14 cellular contexts compared by ENCODE assay signal in the genomic region with DNA sequence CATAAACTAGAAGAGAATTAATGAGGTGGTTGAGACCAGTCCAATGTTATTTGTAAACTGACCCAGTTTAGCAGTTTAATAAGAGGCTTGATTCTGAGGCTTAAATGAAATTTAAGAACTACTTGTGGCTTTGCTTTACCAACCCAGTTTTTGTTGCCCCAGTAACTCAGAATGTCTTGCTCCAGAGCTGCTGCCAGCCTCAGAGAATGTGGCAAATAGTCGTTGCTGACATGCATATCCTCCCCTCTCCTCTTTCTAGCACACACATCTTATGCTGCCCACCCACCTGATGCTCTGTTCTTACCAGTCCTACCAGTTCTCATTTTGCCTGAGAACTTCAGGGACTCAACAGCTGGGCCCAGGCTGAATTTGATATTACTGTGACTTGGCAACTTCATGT.
"Had no signal": no experiment of that assay in that cellular context is flagged by ENCODE, and none has a peak within 500 bp of the region (broad histone marks: within the 10 kb centered on the region; RNA-seq: fewer than 3 reads in every experiment).

No MANE protein-coding gene starts in this region.

- DNase-seq: activated CD4-positive, alpha-beta T cell treated with anti-CD3 and anti-CD28 coated beads for 1 hour; activated CD4-positive, alpha-beta T cell treated with anti-CD3 and anti-CD28 coated beads, Interleukin-2, amount 50 U/mL, for 48 hours; activated gamma-delta T cell; activated T-cell treated with anti-CD3 and anti-CD28 coated beads, Interleukin-2, amount 50 U/mL, for 48 hours; kidney; left ventricle myocardium superior; naive B cell; posterior cingulate gyrus; tibial artery had no signal

- H3K4me1 Mint-ChIP-seq: stimulated activated effector memory CD8-positive, alpha-beta T cell treated with anti-CD3 and anti-CD28 coated beads, Interleukin-12 subunit alpha, Interleukin-12 subunit beta, amount 100 ng/mL, for 72 hours had no signal

- H3K27ac ChIP-seq: gastroesophageal sphincter, neutrophil, right atrium auricular region, tibial artery had no signal

- H3K4me3 Mint-ChIP-seq: activated naive CD8-positive, alpha-beta T cell; naive B cell; stimulated activated effector memory CD8-positive, alpha-beta T cell treated with anti-CD3 and anti-CD28 coated beads, Interleukin-12 subunit alpha, Interleukin-12 subunit beta, amount 100 ng/mL, for 72 hours had no signal

- H3K36me3 Mint-ChIP-seq: activated naive CD8-positive, alpha-beta T cell; naive B cell; stimulated activated effector memory CD8-positive, alpha-beta T cell treated with anti-CD3 and anti-CD28 coated beads, Interleukin-12 subunit alpha, Interleukin-12 subunit beta, amount 100 ng/mL, for 72 hours had no signal

- H3K4me3 ChIP-seq: gastroesophageal sphincter, right atrium auricular region, tibial artery had no signal

- H3K27ac Mint-ChIP-seq: activated naive CD8-positive, alpha-beta T cell; naive B cell; stimulated activated effector memory CD8-positive, alpha-beta T cell treated with anti-CD3 and anti-CD28 coated beads, Interleukin-12 subunit alpha, Interleukin-12 subunit beta, amount 100 ng/mL, for 72 hours had no signal

- H3K27me3 ChIP-seq: gastroesophageal sphincter, neutrophil, right atrium auricular region, tibial artery had no signal

- ATAC-seq: gastroesophageal sphincter; left ventricle myocardium superior; stimulated activated effector memory CD8-positive, alpha-beta T cell treated with anti-CD3 and anti-CD28 coated beads, Interleukin-12 subunit alpha, Interleukin-12 subunit beta, amount 100 ng/mL, for 72 hours had no signal

- H3K9me3 ChIP-seq: gastroesophageal sphincter, neutrophil, right atrium auricular region, tibial artery had no signal

- H3K9me3 Mint-ChIP-seq: stimulated activated effector memory CD8-positive, alpha-beta T cell treated with anti-CD3 and anti-CD28 coated beads, Interleukin-12 subunit alpha, Interleukin-12 subunit beta, amount 100 ng/mL, for 72 hours had no signal
